ENCODE assay signal across 14 cellular contexts in the genomic region with DNA sequence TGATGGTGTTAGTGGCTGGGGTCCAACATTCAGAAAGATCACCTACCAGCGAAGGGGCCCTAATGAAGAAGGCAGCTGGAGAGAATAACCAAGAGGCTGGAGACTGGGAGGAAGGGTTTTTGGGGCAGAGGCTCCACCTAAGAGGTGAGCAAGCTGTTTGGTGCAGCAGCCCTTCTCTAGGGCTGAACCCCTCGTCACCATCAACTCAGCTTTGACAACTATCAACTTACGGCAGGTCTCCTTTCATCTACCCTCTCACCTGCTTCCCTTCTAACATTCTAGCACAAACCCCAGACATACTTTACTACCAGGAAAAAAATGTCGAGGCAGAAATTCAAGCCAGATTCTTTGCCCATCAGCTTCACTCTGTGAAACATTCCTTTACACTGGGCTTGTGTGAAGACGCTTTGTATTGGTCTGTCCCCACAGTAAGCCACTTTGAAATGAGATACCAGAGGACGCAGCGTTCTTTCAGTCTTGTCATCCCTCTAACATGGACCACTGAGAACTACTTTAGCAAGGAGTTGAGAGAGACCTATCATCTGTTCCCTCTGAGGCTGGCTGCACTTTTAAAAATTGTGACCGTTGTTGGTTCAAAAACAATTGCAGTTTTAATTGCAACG.
DNase-seq lines count a peak whose midpoint lies in the region; ATAC-seq and TF ChIP-seq lines count a peak whose summit lies in the region.
"Had no signal": no experiment of that assay in that cellular context is flagged by ENCODE, and none has a peak within 500 bp of the region (broad histone marks: within the 10 kb centered on the region; RNA-seq: fewer than 3 reads in every experiment).

No MANE protein-coding gene starts in this region.

- no peaks in the 10 kb centered on the region for H3K9me3 Mint-ChIP-seq in activated naive CD4-positive, alpha-beta T cell treated with anti-CD3 and anti-CD28 coated beads for 36 hours
- peaks cover 1% of the 10 kb centered on the region for H3K9me3 Mint-ChIP-seq in glutamatergic neuron (ENCODE audit: unreplicated experiment)
- no peaks in the 10 kb centered on the region for H3K9me3 Mint-ChIP-seq in progenitor cell of endocrine pancreas (ENCODE audit: low read depth)
- H3K9me3 Mint-ChIP-seq: brain had no signal

- CTCF ChIA-PET in activated naive CD4-positive, alpha-beta T cell treated with anti-CD3 and anti-CD28 coated beads for 36 hours (lab: Charles Lee): interaction anchor here (0.6 kb wide), 1 partner anchor 183 kb away, joined by 6 read pairs; no protein-coding TSS in a partner anchor

- H3K36me3 Mint-ChIP-seq in activated naive CD4-positive, alpha-beta T cell treated with anti-CD3 and anti-CD28 coated beads for 36 hours (ENCODE audit: low read depth): peaks cover 7% of the 10 kb centered on the region
- H3K36me3 Mint-ChIP-seq in T-helper 17 cell (ENCODE audit: low read depth) (peaks cover 4% of the 10 kb centered on the region), glutamatergic neuron (ENCODE audit: unreplicated experiment) (no peaks in the 10 kb centered on the region), progenitor cell of endocrine pancreas (ENCODE audit: insufficient read depth) (peaks cover 7% of the 10 kb centered on the region)

- H3K4me3 Mint-ChIP-seq in activated naive CD4-positive, alpha-beta T cell treated with anti-CD3 and anti-CD28 coated beads for 36 hours: no peak overlapping the region
- peak overlapping the region; percentile 77 for H3K4me3 Mint-ChIP-seq in T-helper 17 cell
- H3K4me3 Mint-ChIP-seq in glutamatergic neuron (ENCODE audit: unreplicated experiment): no peak overlapping the region
- no peak overlapping the region for H3K4me3 Mint-ChIP-seq in progenitor cell of endocrine pancreas (ENCODE audit: low read depth)
- H3K4me3 Mint-ChIP-seq: brain had no signal

- ATAC-seq in T-helper 17 cell: no peak

- no peak for DNase-seq in activated naive CD4-positive, alpha-beta T cell treated with anti-CD3 and anti-CD28 coated beads for 36 hours
- no peak for DNase-seq in activated naive CD4-positive, alpha-beta T cell treated with Interleukin-2 at 50 U/mL for 16 hours
- no peak for DNase-seq in T-helper 17 cell
- DNase-seq in glutamatergic neuron: no peak
- no peak for DNase-seq in progenitor cell of endocrine pancreas (ENCODE audit: low spot score, unreplicated experiment)
- no peak for DNase-seq in OCI-M2 (lab: John Stamatoyannopoulos, UW; ENCODE audit: unreplicated experiment)
- DNase-seq in activated gamma-delta T cell (lab: John Stamatoyannopoulos, UW): no peak
- no peak for DNase-seq in COLO668 (lab: John Stamatoyannopoulos, UW; ENCODE audit: unreplicated experiment)
- DNase-seq: activated CD4-positive, alpha-beta T cell treated with anti-CD3 and anti-CD28 coated beads for 48 hours; effector CD4-positive, alpha-beta T cell; NCI-H2107; NCI-H82 had no signal

- peaks cover 49% of the 10 kb centered on the region for H3K4me1 Mint-ChIP-seq in activated naive CD4-positive, alpha-beta T cell treated with anti-CD3 and anti-CD28 coated beads for 36 hours (ENCODE audit: low read depth)
- H3K4me1 Mint-ChIP-seq in T-helper 17 cell (peaks cover 38% of the 10 kb centered on the region), glutamatergic neuron (ENCODE audit: low read depth, unreplicated experiment) (peaks cover 3% of the 10 kb centered on the region), progenitor cell of endocrine pancreas (ENCODE audit: low read depth) (peaks cover 1% of the 10 kb centered on the region)

- no peaks in the 10 kb centered on the region for H3K9me3 ChIP-seq in T-helper 17 cell (ENCODE audit: control insufficient read depth, low read length, poor library complexity, severe bottlenecking)
- H3K9me3 ChIP-seq: vagina had no signal

- peak overlapping the region; percentile 39 for H3K27ac Mint-ChIP-seq in activated naive CD4-positive, alpha-beta T cell treated with anti-CD3 and anti-CD28 coated beads for 36 hours
- H3K27ac Mint-ChIP-seq in T-helper 17 cell: peak overlapping the region; percentile 96
- H3K27ac Mint-ChIP-seq in glutamatergic neuron (ENCODE audit: unreplicated experiment): peak overlapping the region; percentile 21
- peak overlapping the region; percentile 8 for H3K27ac Mint-ChIP-seq in progenitor cell of endocrine pancreas

- intact Hi-C loops in activated naive CD4-positive, alpha-beta T cell treated with anti-CD3 and anti-CD28 coated beads for 36 hours (cut with micrococcal nuclease): loop anchor here (1.0 to 5.0 kb wide), 5 partner anchors 35 to 983 kb away; a partner anchor contains a TSS

- TF ChIP-seq CTCF in glutamatergic neuron (IDR thresholded peaks at IDR 0.05; ENCODE audit: partially characterized antibody, unreplicated experiment) (no peak), progenitor cell of endocrine pancreas (IDR thresholded peaks at IDR 0.05; ENCODE audit: unreplicated experiment) (no peak)

- no peaks in the 10 kb centered on the region for H3K27me3 Mint-ChIP-seq in activated naive CD4-positive, alpha-beta T cell treated with anti-CD3 and anti-CD28 coated beads for 36 hours (ENCODE audit: low read depth)
- H3K27me3 Mint-ChIP-seq in T-helper 17 cell (no peaks in the 10 kb centered on the region), glutamatergic neuron (ENCODE audit: unreplicated experiment) (no peaks in the 10 kb centered on the region), progenitor cell of endocrine pancreas (no peaks in the 10 kb centered on the region)
- H3K27me3 Mint-ChIP-seq: brain had no signal

Comparison
In these comparisons a context has a peak if more than half of its experiments do, and no peak if none do; other contexts are left out.
1. H3K27ac Mint-ChIP-seq: peak in every context shown above with its lines; median percentile 96 in T-helper 17 cell; 39 in activated naive CD4-positive, alpha-beta T cell treated with anti-CD3 and anti-CD28 coated beads for 36 hours; 21 in glutamatergic neuron; 8 in progenitor cell of endocrine pancreas.